8 cellular contexts compared by ENCODE assay signal in genomic region chr9:111992523-111992922, GRCh38.
DNase-seq lines count a peak whose midpoint lies in the region; ATAC-seq and TF ChIP-seq lines count a peak whose summit lies in the region.

No MANE protein-coding gene starts in this region.

- H3K4me3 ChIP-seq in mucosa of descending colon = no peak overlapping the region

- peaks cover 8% of the 10 kb centered on the region for H3K27me3 Mint-ChIP-seq in activated CD4-positive, alpha-beta T cell treated with anti-CD3 and anti-CD28 coated beads, Interleukin-2, amount 10 ng/mL, durations not matched to agents 24 days and 14 days

- H3K4me1 Mint-ChIP-seq in activated CD4-positive, alpha-beta T cell treated with anti-CD3 and anti-CD28 coated beads, Interleukin-2, amount 10 ng/mL, durations not matched to agents 24 days and 14 days = peaks cover 23% of the 10 kb centered on the region

- ATAC-seq in HG02938 (IDR thresholded peaks at IDR 0.05; ENCODE audit: unreplicated experiment) (peak; percentile 94), mucosa of descending colon (peak; percentile 55)

- intact Hi-C loops in activated CD4-positive, alpha-beta T cell treated with anti-CD3 and anti-CD28 coated beads, Interleukin-2, amount 10 ng/mL, durations not matched to agents 24 days and 14 days (cut with micrococcal nuclease) = no loop called here
- intact Hi-C loops in mucosa of descending colon (cut with DNase I, micrococcal nuclease) = no loop called here

- no peaks in the 10 kb centered on the region for H3K36me3 Mint-ChIP-seq in activated CD4-positive, alpha-beta T cell treated with anti-CD3 and anti-CD28 coated beads, Interleukin-2, amount 10 ng/mL, durations not matched to agents 24 days and 14 days (ENCODE audit: low read depth)

- TF ChIP-seq CTCF in mucosa of descending colon (IDR thresholded peaks at IDR 0.05) = no peak

- peak; percentile 72 for DNase-seq in activated CD4-positive, alpha-beta T cell treated with anti-CD3 and anti-CD28 coated beads, Interleukin-2, amount 10 ng/mL, durations not matched to agents 24 days and 14 days
- no peak for DNase-seq in activated CD4-positive, alpha-beta T cell treated with anti-CD3 and anti-CD28 coated beads for 1 hour
- DNase-seq in SW 1271 (lab: John Stamatoyannopoulos, UW) (peak; percentile 34 to 61), mucosa of descending colon (no peak), DMS 273 treated with DMSO at 0.1 percent for 48 hours (lab: John Stamatoyannopoulos, UW) (no peak), SIG-M5 (lab: John Stamatoyannopoulos, UW) (no peak)
- DNase-seq in activated CD4-positive, alpha-beta T cell treated with anti-CD3 and anti-CD28 coated beads for 4 hours = no peak

- no peaks in the 10 kb centered on the region for H3K9me3 ChIP-seq in mucosa of descending colon

- H3K9me3 Mint-ChIP-seq in activated CD4-positive, alpha-beta T cell treated with anti-CD3 and anti-CD28 coated beads, Interleukin-2, amount 10 ng/mL, durations not matched to agents 24 days and 14 days = peaks cover 6% of the 10 kb centered on the region

- H3K36me3 ChIP-seq in mucosa of descending colon (ENCODE audit: low read depth) = no peaks in the 10 kb centered on the region

- peak overlapping the region; percentile 3 for H3K4me3 Mint-ChIP-seq in activated CD4-positive, alpha-beta T cell treated with anti-CD3 and anti-CD28 coated beads, Interleukin-2, amount 10 ng/mL, durations not matched to agents 24 days and 14 days

- peaks cover 3% of the 10 kb centered on the region for H3K4me1 ChIP-seq in mucosa of descending colon (ENCODE audit: low read depth)

- peak overlapping the region; percentile 49 for H3K27ac Mint-ChIP-seq in activated CD4-positive, alpha-beta T cell treated with anti-CD3 and anti-CD28 coated beads, Interleukin-2, amount 10 ng/mL, durations not matched to agents 24 days and 14 days

Comparison
In these comparisons a context has a peak if more than half of its experiments do, and no peak if none do; other contexts are left out.
1. DNase-seq: peak in activated CD4-positive, alpha-beta T cell treated with anti-CD3 and anti-CD28 coated beads, Interleukin-2, amount 10 ng/mL, durations not matched to agents 24 days and 14 days (single experiment) and SW 1271 (2 of 2); none in activated CD4-positive, alpha-beta T cell treated with anti-CD3 and anti-CD28 coated beads for 1 hour (single experiment), mucosa of descending colon (0 of 3), DMS 273 treated with DMSO at 0.1 percent for 48 hours (single experiment), SIG-M5 (single experiment) and activated CD4-positive, alpha-beta T cell treated with anti-CD3 and anti-CD28 coated beads for 4 hours (0 of 2).